8 cellular contexts compared by ENCODE assay signal in the genomic region with DNA sequence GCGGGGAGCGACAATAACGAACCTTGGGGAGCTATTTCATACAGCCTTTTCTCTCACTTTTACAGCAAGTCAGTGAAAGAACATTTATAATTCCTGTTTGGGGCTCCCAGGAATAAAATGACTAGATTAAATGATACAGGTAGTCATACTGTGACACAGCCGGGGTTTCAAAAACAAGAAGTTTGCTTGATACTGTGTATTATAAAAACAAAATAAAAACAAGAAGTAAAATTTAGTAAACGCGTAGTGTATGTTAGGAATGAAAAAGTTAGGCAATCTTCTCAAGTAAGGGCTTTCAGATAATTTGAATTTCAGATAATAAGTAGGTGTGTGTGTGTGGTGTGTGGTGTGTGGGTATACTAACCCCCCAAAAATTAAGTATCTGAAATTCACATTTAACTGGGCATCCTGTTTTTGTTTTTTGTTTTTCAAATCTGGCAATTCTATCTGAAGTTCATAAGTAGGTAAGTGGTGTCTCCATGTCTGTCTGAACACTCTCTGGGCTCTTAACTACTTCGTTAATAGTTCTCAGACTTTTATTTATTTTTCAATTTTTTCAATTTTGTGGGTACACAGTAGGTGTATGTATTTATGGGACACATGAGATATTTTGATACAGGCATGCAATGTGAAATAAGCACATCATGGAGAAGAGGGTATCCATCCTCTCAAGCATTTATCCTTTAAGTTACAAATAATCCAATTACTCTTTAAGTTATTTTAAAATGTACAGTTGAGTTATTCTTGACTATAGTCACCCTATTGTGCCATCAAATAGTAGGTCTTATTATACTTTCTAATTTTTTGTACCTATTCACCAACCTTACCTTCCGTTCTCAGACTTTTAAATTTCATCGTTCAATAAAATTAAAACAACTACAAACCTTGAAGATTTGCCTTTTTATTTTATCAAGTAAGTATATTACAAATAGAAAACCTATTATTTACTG. TPM values are rescaled to one million over a fixed set of nuclear protein-coding genes. Genes with fewer than 3 reads are reported as not detected.
A peak's percentile ranks its signal among the peaks of the same experiment; 100 is the strongest.
DNase-seq lines count a peak whose midpoint lies in the region; FAIRE-seq and TF ChIP-seq lines count a peak whose summit lies in the region.

No MANE protein-coding gene starts in this region.

- no peaks in the 10 kb centered on the region for H3K27me3 ChIP-seq in testis

- no peaks in the 10 kb centered on the region for H3K9me3 Mint-ChIP-seq in activated CD4-positive, alpha-beta T cell treated with anti-CD3 and anti-CD28 coated beads, Interleukin-2, amount 10 ng/mL, durations not matched to agents 7 days and 5 days
- H3K9me3 Mint-ChIP-seq in activated naive CD8-positive, alpha-beta T cell treated with anti-CD3 and anti-CD28 coated beads for 36 hours = no peaks in the 10 kb centered on the region

- CTCF ChIA-PET in activated CD4-positive, alpha-beta T cell treated with anti-CD3 and anti-CD28 coated beads, Interleukin-2, amount 10 ng/mL, durations not matched to agents 7 days and 5 days (lab: Charles Lee) = interaction anchor here (1.0 to 1.2 kb wide), 3 partner anchors 20 to 74 kb away, joined by 3 read pairs; no protein-coding TSS in a partner anchor

- no peak for DNase-seq in activated CD4-positive, alpha-beta T cell treated with anti-CD3 and anti-CD28 coated beads, Interleukin-2, amount 10 ng/mL, durations not matched to agents 7 days and 5 days
- DNase-seq in activated CD4-positive, alpha-beta T cell treated with anti-CD3 and anti-CD28 coated beads, Interleukin-2, amount 50 U/mL, for 4 hours = no peak
- no peak for DNase-seq in activated naive CD8-positive, alpha-beta T cell treated with anti-CD3 and anti-CD28 coated beads for 36 hours
- DNase-seq in kidney = no peak
- DNase-seq in testis = no peak
- no peak for DNase-seq in NCI-H1417 treated with DMSO at 0.1 percent for 48 hours (lab: John Stamatoyannopoulos, UW)
- no peak for DNase-seq in OCI-M1 (lab: John Stamatoyannopoulos, UW)
- no peak for DNase-seq in NCI-H1105 (lab: John Stamatoyannopoulos, UW)

- no peaks in the 10 kb centered on the region for H3K36me3 ChIP-seq in kidney (ENCODE audit: control insufficient read depth in 1 of 2, insufficient read depth in 2 of 2, low read length in 2 of 2)
- no peaks in the 10 kb centered on the region for H3K36me3 ChIP-seq in testis (ENCODE audit: low read depth, missing control alignments)

- FAIRE-seq in kidney (lab: Jason Lieb, UNC) = no peak

- H3K4me1 ChIP-seq in kidney (ENCODE audit: control insufficient read depth in 1 of 2, insufficient read depth in 1 of 2, low read depth in 1 of 2, low read length in 2 of 2) (peaks cover 14% of the 10 kb centered on the region in 2 donors), testis (peaks cover 15% of the 10 kb centered on the region)

- POLR2A ChIA-PET in activated CD4-positive, alpha-beta T cell treated with anti-CD3 and anti-CD28 coated beads, Interleukin-2, amount 10 ng/mL, durations not matched to agents 7 days and 5 days (lab: Charles Lee) = no interaction called here

- no peaks in the 10 kb centered on the region for H3K9me3 ChIP-seq in kidney (ENCODE audit: control insufficient read depth in 1 of 2, low read length in 2 of 2)
- H3K9me3 ChIP-seq in testis = no peaks in the 10 kb centered on the region

- intact Hi-C loops in kidney (cut with DNase I) = no loop called here
- intact Hi-C loops in testis (cut with DNase I; ENCODE audit: low total_unique reads) = no loop called here

- TF ChIP-seq POLR2A in testis (IDR thresholded peaks at IDR 0.05) = no peak

- no peak for TF ChIP-seq CTCF in kidney (IDR thresholded peaks at IDR 0.05; ENCODE audit: borderline replicate concordance, extremely low read depth, insufficient read depth)
- TF ChIP-seq CTCF in testis (IDR thresholded peaks at IDR 0.05) = no peak

- 36 to 39% methylated on average over 9 of the region's 9 CpGs for WGBS in testis, 2 donors

- H3K27ac Mint-ChIP-seq in activated CD4-positive, alpha-beta T cell treated with anti-CD3 and anti-CD28 coated beads, Interleukin-2, amount 10 ng/mL, durations not matched to agents 7 days and 5 days = peak overlapping the region; percentile 93
- peak overlapping the region; percentile 61 for H3K27ac Mint-ChIP-seq in activated naive CD8-positive, alpha-beta T cell treated with anti-CD3 and anti-CD28 coated beads for 36 hours

- peaks cover 51% of the 10 kb centered on the region for H3K4me1 Mint-ChIP-seq in activated CD4-positive, alpha-beta T cell treated with anti-CD3 and anti-CD28 coated beads, Interleukin-2, amount 10 ng/mL, durations not matched to agents 7 days and 5 days
- peaks cover 42% of the 10 kb centered on the region for H3K4me1 Mint-ChIP-seq in activated naive CD8-positive, alpha-beta T cell treated with anti-CD3 and anti-CD28 coated beads for 36 hours

- H3K9ac ChIP-seq in kidney (ENCODE audit: low read length in 2 of 2) = peak overlapping the region in 1 of 2 donors; percentile 96

- H3K4me3 Mint-ChIP-seq in activated CD4-positive, alpha-beta T cell treated with anti-CD3 and anti-CD28 coated beads, Interleukin-2, amount 10 ng/mL, durations not matched to agents 7 days and 5 days = peak overlapping the region; percentile 92
- peak overlapping the region; percentile 95 for H3K4me3 Mint-ChIP-seq in activated naive CD8-positive, alpha-beta T cell treated with anti-CD3 and anti-CD28 coated beads for 36 hours

- H3K27me3 Mint-ChIP-seq in activated CD4-positive, alpha-beta T cell treated with anti-CD3 and anti-CD28 coated beads, Interleukin-2, amount 10 ng/mL, durations not matched to agents 7 days and 5 days = peaks cover 14% of the 10 kb centered on the region
- peaks cover 6% of the 10 kb centered on the region for H3K27me3 Mint-ChIP-seq in activated naive CD8-positive, alpha-beta T cell treated with anti-CD3 and anti-CD28 coated beads for 36 hours

- H3K4me3 ChIP-seq in kidney (ENCODE audit: low read length in 2 of 2) (peak overlapping the region; percentile 62 to 97), testis (peak overlapping the region; percentile 79 to 94)

- H3K27ac ChIP-seq in kidney (ENCODE audit: low read depth in 2 of 2, low read length in 2 of 2) (peak overlapping the region in 1 of 2 donors; percentile 20), testis (no peak overlapping the region)

- peaks cover 9% of the 10 kb centered on the region for H3K36me3 Mint-ChIP-seq in activated CD4-positive, alpha-beta T cell treated with anti-CD3 and anti-CD28 coated beads, Interleukin-2, amount 10 ng/mL, durations not matched to agents 7 days and 5 days (ENCODE audit: low read depth)
- H3K36me3 Mint-ChIP-seq in activated naive CD8-positive, alpha-beta T cell treated with anti-CD3 and anti-CD28 coated beads for 36 hours = peaks cover 9% of the 10 kb centered on the region

RNA-seq across cellular contexts. Expression of a gene that starts 0.6 kb away (rescaled TPM):
- total RNA-seq in activated CD4-positive, alpha-beta T cell treated with anti-CD3 and anti-CD28 coated beads, Interleukin-2, amount 10 ng/mL, durations not matched to agents 7 days and 5 days = 10 to 100 TPM; 79.3 to 80.5 TPM
- total RNA-seq in activated naive CD8-positive, alpha-beta T cell treated with anti-CD3 and anti-CD28 coated beads for 36 hours = 10 to 100 TPM; 73.6 to 81.3 TPM
- total RNA-seq in kidney (110 TPM), testis (100 to 1,000 TPM; 109 to 122 TPM)
- polyA plus RNA-seq in kidney (ENCODE audit: insufficient read depth, low read depth, low replicate concordance) (133 TPM), testis (ENCODE audit: insufficient read depth, low read depth, low replicate concordance) (196 TPM)

RNA-seq across cellular contexts. Expression of a gene that starts 2.2 kb away (rescaled TPM):
- total RNA-seq in activated CD4-positive, alpha-beta T cell treated with anti-CD3 and anti-CD28 coated beads, Interleukin-2, amount 10 ng/mL, durations not matched to agents 7 days and 5 days = under 1 TPM; 0.64 to 0.89 TPM
- total RNA-seq in activated naive CD8-positive, alpha-beta T cell treated with anti-CD3 and anti-CD28 coated beads for 36 hours = 1 to 10 TPM; 1.5 to 1.7 TPM
- total RNA-seq in kidney (1.3 TPM), testis (1 to 10 TPM; 6.8 to 9.1 TPM)
- polyA plus RNA-seq in kidney (ENCODE audit: insufficient read depth, low read depth, low replicate concordance) (0.69 TPM), testis (ENCODE audit: insufficient read depth, low read depth, low replicate concordance) (8.4 TPM)

RNA-seq across cellular contexts. Expression of a gene that starts 25.0 kb away (rescaled TPM):
- 10 to 100 TPM; 66.0 to 80.1 TPM for total RNA-seq in activated CD4-positive, alpha-beta T cell treated with anti-CD3 and anti-CD28 coated beads, Interleukin-2, amount 10 ng/mL, durations not matched to agents 7 days and 5 days
- 10 to 100 TPM; 38.5 to 44.8 TPM for total RNA-seq in activated naive CD8-positive, alpha-beta T cell treated with anti-CD3 and anti-CD28 coated beads for 36 hours
- total RNA-seq in kidney = 118 TPM
- 38.4 TPM for polyA plus RNA-seq in kidney (ENCODE audit: insufficient read depth, low read depth, low replicate concordance)
- total RNA-seq in testis = 100 to 1,000 TPM in 1 of 2 donors, 10 to 100 TPM in 1; 84.7 to 130 TPM
- 86.6 TPM for polyA plus RNA-seq in testis (ENCODE audit: insufficient read depth, low read depth, low replicate concordance)

RNA-seq across cellular contexts. Expression of a gene that starts 27.3 kb away (rescaled TPM):
- total RNA-seq in activated CD4-positive, alpha-beta T cell treated with anti-CD3 and anti-CD28 coated beads, Interleukin-2, amount 10 ng/mL, durations not matched to agents 7 days and 5 days = 10 to 100 TPM; 10.5 to 11.4 TPM
- 10 to 100 TPM; 30.7 to 33.4 TPM for total RNA-seq in activated naive CD8-positive, alpha-beta T cell treated with anti-CD3 and anti-CD28 coated beads for 36 hours
- 34.1 TPM for total RNA-seq in kidney
- 83.1 TPM for polyA plus RNA-seq in kidney (ENCODE audit: insufficient read depth, low read depth, low replicate concordance)
- total RNA-seq in testis = 10 to 100 TPM; 44.2 to 45.6 TPM
- polyA plus RNA-seq in testis (ENCODE audit: insufficient read depth, low read depth, low replicate concordance) = 63.9 TPM

RNA-seq across cellular contexts. Expression of a gene that starts 43.4 kb away (rescaled TPM):
- 10 to 100 TPM; 17.9 to 20.4 TPM for total RNA-seq in activated CD4-positive, alpha-beta T cell treated with anti-CD3 and anti-CD28 coated beads, Interleukin-2, amount 10 ng/mL, durations not matched to agents 7 days and 5 days
- 10 to 100 TPM; 17.1 to 18.5 TPM for total RNA-seq in activated naive CD8-positive, alpha-beta T cell treated with anti-CD3 and anti-CD28 coated beads for 36 hours
- total RNA-seq in kidney = 52.4 TPM
- 43.2 TPM for polyA plus RNA-seq in kidney (ENCODE audit: insufficient read depth, low read depth, low replicate concordance)
- 10 to 100 TPM; 47.6 to 54.6 TPM for total RNA-seq in testis
- polyA plus RNA-seq in testis (ENCODE audit: insufficient read depth, low read depth, low replicate concordance) = 78.0 TPM
